Comparison of ENCODE assay signal across 25 cellular contexts in the genomic region with DNA sequence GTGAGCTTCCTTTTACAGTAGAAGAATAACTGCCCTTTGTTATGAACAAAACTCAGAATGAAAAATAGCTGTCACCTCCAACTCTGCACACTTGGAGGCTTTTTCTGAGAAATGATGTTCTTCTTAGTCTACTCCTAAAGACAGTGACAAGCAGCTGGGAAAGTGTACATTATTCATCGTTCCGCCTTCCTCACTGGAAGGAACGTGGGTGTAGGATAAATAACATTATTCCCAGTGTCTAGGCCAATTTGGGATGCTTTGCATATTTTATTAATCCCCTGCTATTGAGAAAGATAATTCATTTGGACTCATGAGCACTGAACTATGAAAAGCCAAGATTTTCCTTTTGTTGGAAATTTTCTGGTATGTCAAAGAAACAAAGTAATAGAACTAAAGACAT.
"Had no signal": no experiment of that assay in that cellular context is flagged by ENCODE, and none has a peak within 500 bp of the region (broad histone marks: within the 10 kb centered on the region; RNA-seq: fewer than 3 reads in every experiment).

No MANE protein-coding gene starts in this region.

- H3K4me1 ChIP-seq: esophagus squamous epithelium, heart left ventricle, testis, transverse colon had no signal

- H3K27ac ChIP-seq: esophagus squamous epithelium, heart left ventricle, testis, transverse colon, WERI-Rb-1 had no signal

- H3K9me3 Mint-ChIP-seq: endodermal cell; T-helper 1 cell treated with Interleukin-12 subunit alpha and Interleukin-12 subunit beta and Interleukin-4 antibody, amounts not matched to agents 30 μg/mL and 1 μg/mL, for 36 hours had no signal

- DNase-seq: activated CD4-positive, alpha-beta T cell treated with anti-CD3 and anti-CD28 coated beads for 48 hours; activated CD4-positive, alpha-beta T cell treated with anti-CD3 and anti-CD28 coated beads, Interleukin-2, amount 50 U/mL, for 48 hours; activated CD8-positive, alpha-beta memory T cell treated with anti-CD3 and anti-CD28 coated beads for 24 hours; activated effector memory CD4-positive, alpha-beta T cell treated with Interleukin-2 at 50 U/mL for 16 hours; activated naive CD4-positive, alpha-beta T cell treated with Interleukin-2 at 50 U/mL for 16 hours; aorta; endodermal cell; esophagus squamous epithelium; heart left ventricle; immature natural killer cell; kidney; left colon; naive thymus-derived CD8-positive, alpha-beta T cell; posterior cingulate gyrus; right cardiac atrium; stimulated activated CD4-positive, alpha-beta T cell treated with anti-CD3 and anti-CD28 coated beads, Interleukin-12 subunit alpha, Interleukin-12 subunit beta, amount 100 ng/mL, for 4 hours; stimulated activated CD4-positive, alpha-beta T cell treated with anti-CD3 and anti-CD28 coated beads, Interleukin-4, amount 100 ng/mL, for 1 hour; stimulated activated naive CD8-positive, alpha-beta T cell treated with anti-CD3 and anti-CD28 coated beads, Interleukin-15, Interleukin-2, amounts not matched to agents 100 U/mL and 50 U/mL, for 24 hours; T-helper 9 cell; testis; transverse colon; WERI-Rb-1 had no signal

- H3K4me3 Mint-ChIP-seq: activated naive CD8-positive, alpha-beta T cell; endodermal cell; immature natural killer cell; naive thymus-derived CD8-positive, alpha-beta T cell; T-helper 1 cell treated with Interleukin-12 subunit alpha and Interleukin-12 subunit beta and Interleukin-4 antibody, amounts not matched to agents 30 μg/mL and 1 μg/mL, for 36 hours had no signal

- H3K36me3 Mint-ChIP-seq: activated naive CD8-positive, alpha-beta T cell; immature natural killer cell had no signal

- H3K27ac Mint-ChIP-seq: activated naive CD8-positive, alpha-beta T cell; endodermal cell; immature natural killer cell; naive thymus-derived CD8-positive, alpha-beta T cell; T-helper 1 cell treated with Interleukin-12 subunit alpha and Interleukin-12 subunit beta and Interleukin-4 antibody, amounts not matched to agents 30 μg/mL and 1 μg/mL, for 36 hours had no signal

- H3K4me1 Mint-ChIP-seq: immature natural killer cell; naive thymus-derived CD8-positive, alpha-beta T cell had no signal

- H3K9me3 ChIP-seq: esophagus squamous epithelium, heart left ventricle, testis, transverse colon had no signal

- ATAC-seq: activated CD4-positive, CD25-positive, alpha-beta regulatory T cell treated with anti-CD3 and anti-CD28 coated beads, Interleukin-2, amount 50 U/mL, for 24 hours; heart left ventricle; left colon; naive thymus-derived CD8-positive, alpha-beta T cell; right cardiac atrium; stimulated activated naive CD8-positive, alpha-beta T cell treated with anti-CD3 and anti-CD28 coated beads, Interleukin-15, Interleukin-2, amounts not matched to agents 100 U/mL and 50 U/mL, for 24 hours had no signal

- H3K4me3 ChIP-seq: esophagus squamous epithelium, heart left ventricle, testis, transverse colon had no signal

- H3K27me3 Mint-ChIP-seq: activated naive CD8-positive, alpha-beta T cell; naive thymus-derived CD8-positive, alpha-beta T cell had no signal

- H3K27me3 ChIP-seq: esophagus squamous epithelium, heart left ventricle, testis, transverse colon had no signal

- H3K36me3 ChIP-seq: esophagus squamous epithelium, heart left ventricle, transverse colon, WERI-Rb-1 had no signal
